26 cellular contexts compared by ENCODE assay signal in genomic region chr1:57591854-57592253, GRCh38.
"Had no signal": no experiment of that assay in that cellular context is flagged by ENCODE, and none has a peak within 500 bp of the region (broad histone marks: within the 10 kb centered on the region; RNA-seq: fewer than 3 reads in every experiment).

No MANE protein-coding gene starts in this region.

- H3K9me3 Mint-ChIP-seq: activated B cell treated with CpG ODN at 0.5 μM for 24 hours; activated naive CD4-positive, alpha-beta T cell treated with anti-CD3 and anti-CD28 coated beads, Interleukin-2, amount 10 ng/mL, durations not matched to agents 7 days and 5 days; nephron progenitor cell; stimulated activated naive CD8-positive, alpha-beta T cell treated with anti-CD3 and anti-CD28 coated beads, Interleukin-15, Interleukin-2, amounts not matched to agents 100 ng/mL and 50 ng/mL, for 24 hours; T-helper 1 cell treated with Interleukin-12 subunit alpha and Interleukin-12 subunit beta and Interleukin-4 antibody, amounts not matched to agents 30 μg/mL and 1 μg/mL, for 36 hours had no signal

- H3K27me3 Mint-ChIP-seq: activated B cell treated with CpG ODN at 0.5 μM for 24 hours; activated naive CD4-positive, alpha-beta T cell treated with anti-CD3 and anti-CD28 coated beads, Interleukin-2, amount 10 ng/mL, durations not matched to agents 7 days and 5 days; brain had no signal

- H3K27ac ChIP-seq: colonic mucosa, dorsolateral prefrontal cortex, pancreas, psoas muscle, tibial artery, uterus had no signal

- H3K36me3 Mint-ChIP-seq: activated naive CD4-positive, alpha-beta T cell treated with anti-CD3 and anti-CD28 coated beads, Interleukin-2, amount 10 ng/mL, durations not matched to agents 7 days and 5 days; brain had no signal

- H3K27ac Mint-ChIP-seq: activated B cell treated with CpG ODN at 0.5 μM for 24 hours; activated naive CD4-positive, alpha-beta T cell treated with anti-CD3 and anti-CD28 coated beads, Interleukin-2, amount 10 ng/mL, durations not matched to agents 7 days and 5 days; nephron progenitor cell; stimulated activated naive CD8-positive, alpha-beta T cell treated with anti-CD3 and anti-CD28 coated beads, Interleukin-15, Interleukin-2, amounts not matched to agents 100 ng/mL and 50 ng/mL, for 24 hours; T-helper 1 cell treated with Interleukin-12 subunit alpha and Interleukin-12 subunit beta and Interleukin-4 antibody, amounts not matched to agents 30 μg/mL and 1 μg/mL, for 36 hours had no signal

- H3K9me3 ChIP-seq: colonic mucosa, mucosa of descending colon, pancreas, psoas muscle, tibial artery, uterus had no signal

- H3K4me3 ChIP-seq: colonic mucosa, dorsolateral prefrontal cortex, mucosa of descending colon, pancreas, psoas muscle, tibial artery, uterus had no signal

- H3K4me1 Mint-ChIP-seq: activated B cell treated with CpG ODN at 0.5 μM for 24 hours; activated naive CD4-positive, alpha-beta T cell treated with anti-CD3 and anti-CD28 coated beads, Interleukin-2, amount 10 ng/mL, durations not matched to agents 7 days and 5 days had no signal

- DNase-seq: activated B cell treated with CpG ODN at 0.5 μM for 24 hours; activated CD4-positive, alpha-beta T cell treated with anti-CD3 and anti-CD28 coated beads for 4 hours; activated CD4-positive, alpha-beta T cell treated with anti-CD3 and anti-CD28 coated beads, Interleukin-2, amount 50 U/mL, for 48 hours; activated effector memory CD4-positive, alpha-beta T cell treated with anti-CD3 and anti-CD28 coated beads, Interleukin-2, amount 50 U/mL, for 16 hours; activated naive CD4-positive, alpha-beta T cell treated with anti-CD3 and anti-CD28 coated beads, Interleukin-2, amount 10 ng/mL, durations not matched to agents 7 days and 5 days; colonic mucosa; dorsolateral prefrontal cortex; erythroblast; foreskin melanocyte; glutamatergic neuron; hippocampal formation; left ventricle myocardium superior; mucosa of descending colon; nephron progenitor cell; pancreas; psoas muscle; right cardiac atrium; stimulated activated CD4-positive, alpha-beta T cell treated with anti-CD3 and anti-CD28 coated beads, Interleukin-12 subunit alpha, Interleukin-12 subunit beta, amount 100 ng/mL, for 4 hours; stimulated activated CD4-positive, alpha-beta T cell treated with anti-CD3 and anti-CD28 coated beads, Interleukin-4, amount 100 ng/mL, for 4 hours; substantia nigra; T1000; tibial artery; uterus had no signal

- H3K27me3 ChIP-seq: colonic mucosa, dorsolateral prefrontal cortex, pancreas, tibial artery, uterus had no signal

- H3K4me3 Mint-ChIP-seq: activated B cell treated with CpG ODN at 0.5 μM for 24 hours; activated naive CD4-positive, alpha-beta T cell treated with anti-CD3 and anti-CD28 coated beads, Interleukin-2, amount 10 ng/mL, durations not matched to agents 7 days and 5 days; brain; nephron progenitor cell; stimulated activated naive CD8-positive, alpha-beta T cell treated with anti-CD3 and anti-CD28 coated beads, Interleukin-15, Interleukin-2, amounts not matched to agents 100 ng/mL and 50 ng/mL, for 24 hours; T-helper 1 cell treated with Interleukin-12 subunit alpha and Interleukin-12 subunit beta and Interleukin-4 antibody, amounts not matched to agents 30 μg/mL and 1 μg/mL, for 36 hours had no signal

- H3K36me3 ChIP-seq: colonic mucosa, pancreas, tibial artery, uterus had no signal

- ATAC-seq: left ventricle myocardium superior, mucosa of descending colon, pancreas, psoas muscle, right cardiac atrium had no signal

- H3K4me1 ChIP-seq: colonic mucosa, pancreas, psoas muscle, tibial artery, uterus had no signal

- FAIRE-seq: pancreas had no signal
